In genomic region chr13:33217256-33217655, GRCh38 we compare ENCODE assay signal across 13 cellular contexts.
DNase-seq lines count a peak whose midpoint lies in the region; ATAC-seq and TF ChIP-seq lines count a peak whose summit lies in the region.
"Had no signal": no experiment of that assay in that cellular context is flagged by ENCODE, and none has a peak within 500 bp of the region (broad histone marks: within the 10 kb centered on the region; RNA-seq: fewer than 3 reads in every experiment).

No MANE protein-coding gene starts in this region.

- H3K4me3 Mint-ChIP-seq in chondrocyte (ENCODE audit: unreplicated experiment), result no peak overlapping the region
- no peak overlapping the region for H3K4me3 Mint-ChIP-seq in endodermal cell
- H3K4me3 Mint-ChIP-seq: activated T-cell treated with anti-CD3 and anti-CD28 coated beads, Interleukin-2, amount 50 U/mL, for 24 hours; central memory CD8-positive, alpha-beta T cell; stimulated activated naive CD8-positive, alpha-beta T cell treated with anti-CD3 and anti-CD28 coated beads, Interleukin-15, Interleukin-2, amounts not matched to agents 100 ng/mL and 50 ng/mL, for 24 hours had no signal

- H3K27me3 Mint-ChIP-seq in chondrocyte (ENCODE audit: low read depth) (no peaks in the 10 kb centered on the region), endodermal cell (ENCODE audit: insufficient read depth) (no peaks in the 10 kb centered on the region)
- H3K27me3 Mint-ChIP-seq: stimulated activated naive CD8-positive, alpha-beta T cell treated with anti-CD3 and anti-CD28 coated beads, Interleukin-15, Interleukin-2, amounts not matched to agents 100 ng/mL and 50 ng/mL, for 24 hours had no signal

- H3K27ac ChIP-seq in skin epidermis (peak overlapping the region in 11 of 21 experiments; percentile 1 to 63 (median 35)), endodermal cell (ENCODE audit: low read depth, low read length) (no peak overlapping the region)

- H3K9ac ChIP-seq in endodermal cell (ENCODE audit: extremely low read depth, low read length, poor library complexity, severe bottlenecking), result no peak overlapping the region

- TF ChIP-seq CTCF in chondrocyte (IDR thresholded peaks at IDR 0.05) (no peak), endodermal cell (conservative IDR thresholded peaks at IDR 0.05) (no peak)

- H3K36me3 ChIP-seq in endodermal cell (ENCODE audit: control insufficient read depth, insufficient read depth, low read length), result no peaks in the 10 kb centered on the region

- peaks cover 65% of the 10 kb centered on the region for H3K4me1 Mint-ChIP-seq in chondrocyte (ENCODE audit: low read depth)
- peaks cover 32% of the 10 kb centered on the region for H3K4me1 Mint-ChIP-seq in endodermal cell
- H3K4me1 Mint-ChIP-seq: central memory CD8-positive, alpha-beta T cell had no signal

- no peak for ATAC-seq in GM18909 (IDR thresholded peaks at IDR 0.05; ENCODE audit: poor library complexity, unreplicated experiment)

- peaks cover 11% of the 10 kb centered on the region for H3K4me1 ChIP-seq in endodermal cell (ENCODE audit: control insufficient read depth, insufficient read depth, low read length)

- H3K4me3 ChIP-seq in skin epidermis (no peak overlapping the region), endodermal cell (ENCODE audit: low read length) (no peak overlapping the region)

- no peaks in the 10 kb centered on the region for H3K9me3 ChIP-seq in endodermal cell (ENCODE audit: control insufficient read depth, low read length)

- no peaks in the 10 kb centered on the region for H3K27me3 ChIP-seq in endodermal cell (ENCODE audit: control insufficient read depth, insufficient read depth, low read length, poor library complexity, severe bottlenecking)

- H3K27ac Mint-ChIP-seq in chondrocyte (ENCODE audit: unreplicated experiment) (peak overlapping the region; percentile 64), endodermal cell (no peak overlapping the region)
- H3K27ac Mint-ChIP-seq: activated T-cell treated with anti-CD3 and anti-CD28 coated beads, Interleukin-2, amount 50 U/mL, for 24 hours; stimulated activated naive CD8-positive, alpha-beta T cell treated with anti-CD3 and anti-CD28 coated beads, Interleukin-15, Interleukin-2, amounts not matched to agents 100 ng/mL and 50 ng/mL, for 24 hours had no signal

- H3K9me3 Mint-ChIP-seq in chondrocyte (ENCODE audit: low read depth) (no peaks in the 10 kb centered on the region), endodermal cell (no peaks in the 10 kb centered on the region)
- H3K9me3 Mint-ChIP-seq: activated T-cell treated with anti-CD3 and anti-CD28 coated beads, Interleukin-2, amount 50 U/mL, for 24 hours; central memory CD8-positive, alpha-beta T cell; stimulated activated naive CD8-positive, alpha-beta T cell treated with anti-CD3 and anti-CD28 coated beads, Interleukin-15, Interleukin-2, amounts not matched to agents 100 ng/mL and 50 ng/mL, for 24 hours had no signal

- H3K36me3 Mint-ChIP-seq in chondrocyte (ENCODE audit: low read depth) (peaks cover 2% of the 10 kb centered on the region), endodermal cell (ENCODE audit: low read depth) (no peaks in the 10 kb centered on the region)

- 90 to 100% methylated on average over 1 to 3 of the region's 3 CpGs for WGBS in endodermal cell (ENCODE audit: insufficient coverage in 1 of 2, insufficient read length in 1 of 2), 2 experiments

- DNase-seq in NCI-H69 (lab: John Stamatoyannopoulos, UW) (peak; percentile 7), chondrocyte (ENCODE audit: low spot score) (no peak), islet precursor cell (peak; percentile 52), A172 (ENCODE audit: low spot score) (no peak), endodermal cell (no peak)
- DNase-seq: activated T-cell treated with anti-CD3 and anti-CD28 coated beads, Interleukin-2, amount 50 U/mL, for 24 hours; KBM-7; NCI-H1105 treated with DMSO at 0.1 percent for 48 hours; nucleus accumbens had no signal

Comparison
In these comparisons a context has a peak if more than half of its experiments do, and no peak if none do; other contexts are left out.
1. DNase-seq: peak in NCI-H69 (single experiment) and islet precursor cell (single experiment); none in chondrocyte (single experiment), A172 (single experiment) and endodermal cell (single experiment).